Comparison of ENCODE assay signal across 1 cellular context in genomic region chr7:972110-972509, GRCh38.
TF ChIP-seq lines count a peak whose summit lies in the region.

No MANE protein-coding gene starts in this region.

TF ChIP-seq in HepG2, 621 proteins besides CTCF, POLR2A, EP300 and RAD21:
- 0 out of 2 replicates have a peak, but pooled peaks have one; percentile 60 for TF ChIP-seq ZNF598 (CRISPR knock-in tag; IDR thresholded peaks at IDR 0.05; ENCODE audit: borderline replicate concordance)
- TF ChIP-seq ZNF784 (CRISPR knock-in tag; IDR thresholded peaks at IDR 0.05; ENCODE audit: borderline replicate concordance) = no peak
- TF ChIP-seq ZNF121 (CRISPR knock-in tag; IDR thresholded peaks at IDR 0.05) = no peak
- TF ChIP-seq ZNF501 (CRISPR knock-in tag; IDR thresholded peaks at IDR 0.05) = no peak
- TF ChIP-seq ISX (CRISPR knock-in tag; conservative IDR thresholded peaks at IDR 0.05) = no peak
- no peak for TF ChIP-seq ZSCAN25 (CRISPR knock-in tag; IDR thresholded peaks at IDR 0.05)
- TF ChIP-seq CREBL2 (CRISPR knock-in tag; IDR thresholded peaks at IDR 0.05; ENCODE audit: borderline replicate concordance) = no peak
- no peak for TF ChIP-seq MBNL3 (CRISPR knock-in tag; conservative IDR thresholded peaks at IDR 0.05)
- TF ChIP-seq ZNF746 (CRISPR knock-in tag; IDR thresholded peaks at IDR 0.05) = no peak
- TF ChIP-seq MATR3 (CRISPR knock-in tag; IDR thresholded peaks at IDR 0.05) = no peak
- TF ChIP-seq ELF1 (CRISPR knock-in tag; IDR thresholded peaks at IDR 0.05) = no peak
- TF ChIP-seq ZNF580 (CRISPR knock-in tag; IDR thresholded peaks at IDR 0.05; ENCODE audit: borderline replicate concordance, low read depth) = no peak
- no peak for TF ChIP-seq HOXA7 (CRISPR knock-in tag; IDR thresholded peaks at IDR 0.05)
- TF ChIP-seq ZFY (CRISPR knock-in tag; IDR thresholded peaks at IDR 0.05) = 0 out of 2 replicates have a peak, but pooled peaks have one; percentile 9
- TF ChIP-seq ZNF468 (CRISPR knock-in tag; IDR thresholded peaks at IDR 0.05) = no peak
- TF ChIP-seq TBX2 (CRISPR knock-in tag; IDR thresholded peaks at IDR 0.05; ENCODE audit: borderline replicate concordance) = no peak
- no peak for TF ChIP-seq SMAD1 (CRISPR knock-in tag; IDR thresholded peaks at IDR 0.05; ENCODE audit: borderline replicate concordance, low read depth)
- no peak for TF ChIP-seq ETV5 (CRISPR knock-in tag; IDR thresholded peaks at IDR 0.05; ENCODE audit: borderline replicate concordance)
- TF ChIP-seq NR2F2 (IDR thresholded peaks at IDR 0.05; ENCODE audit: borderline replicate concordance, low read depth) = no peak
- TF ChIP-seq ZNF83 (CRISPR knock-in tag; IDR thresholded peaks at IDR 0.05; ENCODE audit: borderline replicate concordance) = no peak
- no peak for TF ChIP-seq KDM1A (CRISPR knock-in tag; IDR thresholded peaks at IDR 0.05)
- TF ChIP-seq ZBTB20 (CRISPR knock-in tag; IDR thresholded peaks at IDR 0.05; ENCODE audit: borderline replicate concordance, low read depth) = no peak
- TF ChIP-seq ZBTB33 (CRISPR knock-in tag; IDR thresholded peaks at IDR 0.05) = peak; percentile 47; the same call in 1 of the 2 replicates
- no peak for TF ChIP-seq ZNF34 (CRISPR knock-in tag; IDR thresholded peaks at IDR 0.05; ENCODE audit: borderline replicate concordance)
- no peak for TF ChIP-seq NFE2L2 (IDR thresholded peaks at IDR 0.05; ENCODE audit: low read length)
- no peak for TF ChIP-seq SPEN (CRISPR knock-in tag; IDR thresholded peaks at IDR 0.05; ENCODE audit: low read depth)
- TF ChIP-seq ZBTB38 (CRISPR knock-in tag; IDR thresholded peaks at IDR 0.05) = peak; percentile 69
- TF ChIP-seq ZMYM2 (CRISPR knock-in tag; IDR thresholded peaks at IDR 0.05) = no peak
- no peak for TF ChIP-seq ZFP36 (IDR thresholded peaks at IDR 0.05; ENCODE audit: borderline replicate concordance, low read depth, low read length, partially characterized antibody)
- TF ChIP-seq ZBTB21 (CRISPR knock-in tag; IDR thresholded peaks at IDR 0.05) = no peak
- no peak for TF ChIP-seq BHLHE40 (IDR thresholded peaks at IDR 0.05; ENCODE audit: low read length)
- TF ChIP-seq, protein P1, sequence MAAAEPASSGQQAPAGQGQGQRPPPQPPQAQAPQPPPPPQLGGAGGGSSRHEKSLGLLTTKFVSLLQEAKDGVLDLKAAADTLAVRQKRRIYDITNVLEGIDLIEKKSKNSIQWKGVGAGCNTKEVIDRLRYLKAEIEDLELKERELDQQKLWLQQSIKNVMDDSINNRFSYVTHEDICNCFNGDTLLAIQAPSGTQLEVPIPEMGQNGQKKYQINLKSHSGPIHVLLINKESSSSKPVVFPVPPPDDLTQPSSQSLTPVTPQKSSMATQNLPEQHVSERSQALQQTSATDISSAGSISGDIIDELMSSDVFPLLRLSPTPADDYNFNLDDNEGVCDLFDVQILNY (CRISPR knock-in tag; conservative IDR thresholded peaks at IDR 0.05) = no peak
- TF ChIP-seq ZNF687 (CRISPR knock-in tag; IDR thresholded peaks at IDR 0.05) = peak; percentile 44
- TF ChIP-seq ZNF777 (CRISPR knock-in tag; IDR thresholded peaks at IDR 0.05) = no peak
- no peak for TF ChIP-seq ZNF354B (CRISPR knock-in tag; IDR thresholded peaks at IDR 0.05)
